1 cellular context compared by ENCODE assay signal in the genomic region with DNA sequence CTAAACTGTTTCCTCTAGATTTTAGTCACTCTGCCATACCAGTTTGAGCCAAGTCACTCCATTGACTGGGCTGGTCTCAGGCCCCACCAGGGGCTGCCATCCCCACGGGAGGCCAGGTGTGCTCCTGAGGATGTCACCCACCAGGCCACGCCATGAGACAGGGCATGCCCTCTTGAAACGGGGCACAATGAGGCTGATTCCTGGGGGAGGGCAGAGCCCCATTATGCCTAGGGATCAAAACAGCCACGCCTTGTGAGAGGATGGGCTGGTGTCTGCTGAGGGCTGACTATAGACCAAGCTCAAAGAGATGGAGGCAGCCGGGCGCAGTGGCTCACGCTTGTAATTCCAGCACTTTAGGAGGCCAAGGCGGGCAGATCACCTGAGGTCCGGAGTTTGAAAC.
TF ChIP-seq lines count a peak whose summit lies in the region.

No MANE protein-coding gene starts in this region.

TF ChIP-seq in GM12878, 131 proteins besides CTCF, POLR2A, EP300 and RAD21:
- TF ChIP-seq ZZZ3 (IDR thresholded peaks at IDR 0.05; ENCODE audit: control insufficient read depth, insufficient read length, low read depth) = no peak
- TF ChIP-seq, protein P1, sequence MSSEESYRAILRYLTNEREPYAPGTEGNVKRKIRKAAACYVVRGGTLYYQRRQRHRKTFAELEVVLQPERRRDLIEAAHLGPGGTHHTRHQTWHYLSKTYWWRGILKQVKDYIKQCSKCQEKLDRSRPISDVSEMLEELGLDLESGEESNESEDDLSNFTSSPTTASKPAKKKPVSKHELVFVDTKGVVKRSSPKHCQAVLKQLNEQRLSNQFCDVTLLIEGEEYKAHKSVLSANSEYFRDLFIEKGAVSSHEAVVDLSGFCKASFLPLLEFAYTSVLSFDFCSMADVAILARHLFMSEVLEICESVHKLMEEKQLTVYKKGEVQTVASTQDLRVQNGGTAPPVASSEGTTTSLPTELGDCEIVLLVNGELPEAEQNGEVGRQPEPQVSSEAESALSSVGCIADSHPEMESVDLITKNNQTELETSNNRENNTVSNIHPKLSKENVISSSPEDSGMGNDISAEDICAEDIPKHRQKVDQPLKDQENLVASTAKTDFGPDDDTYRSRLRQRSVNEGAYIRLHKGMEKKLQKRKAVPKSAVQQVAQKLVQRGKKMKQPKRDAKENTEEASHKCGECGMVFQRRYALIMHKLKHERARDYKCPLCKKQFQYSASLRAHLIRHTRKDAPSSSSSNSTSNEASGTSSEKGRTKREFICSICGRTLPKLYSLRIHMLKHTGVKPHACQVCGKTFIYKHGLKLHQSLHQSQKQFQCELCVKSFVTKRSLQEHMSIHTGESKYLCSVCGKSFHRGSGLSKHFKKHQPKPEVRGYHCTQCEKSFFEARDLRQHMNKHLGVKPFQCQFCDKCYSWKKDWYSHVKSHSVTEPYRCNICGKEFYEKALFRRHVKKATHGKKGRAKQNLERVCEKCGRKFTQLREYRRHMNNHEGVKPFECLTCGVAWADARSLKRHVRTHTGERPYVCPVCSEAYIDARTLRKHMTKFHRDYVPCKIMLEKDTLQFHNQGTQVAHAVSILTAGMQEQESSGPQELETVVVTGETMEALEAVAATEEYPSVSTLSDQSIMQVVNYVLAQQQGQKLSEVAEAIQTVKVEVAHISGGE (CRISPR knock-in tag; IDR thresholded peaks at IDR 0.05) = no peak
- no peak for TF ChIP-seq RBBP5 (conservative IDR thresholded peaks at IDR 0.05)
- TF ChIP-seq, protein P2, sequence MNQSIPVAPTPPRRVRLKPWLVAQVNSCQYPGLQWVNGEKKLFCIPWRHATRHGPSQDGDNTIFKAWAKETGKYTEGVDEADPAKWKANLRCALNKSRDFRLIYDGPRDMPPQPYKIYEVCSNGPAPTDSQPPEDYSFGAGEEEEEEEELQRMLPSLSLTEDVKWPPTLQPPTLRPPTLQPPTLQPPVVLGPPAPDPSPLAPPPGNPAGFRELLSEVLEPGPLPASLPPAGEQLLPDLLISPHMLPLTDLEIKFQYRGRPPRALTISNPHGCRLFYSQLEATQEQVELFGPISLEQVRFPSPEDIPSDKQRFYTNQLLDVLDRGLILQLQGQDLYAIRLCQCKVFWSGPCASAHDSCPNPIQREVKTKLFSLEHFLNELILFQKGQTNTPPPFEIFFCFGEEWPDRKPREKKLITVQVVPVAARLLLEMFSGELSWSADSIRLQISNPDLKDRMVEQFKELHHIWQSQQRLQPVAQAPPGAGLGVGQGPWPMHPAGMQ (IDR thresholded peaks at IDR 0.05; ENCODE audit: borderline replicate concordance) = no peak
- TF ChIP-seq CHD1 (IDR thresholded peaks at IDR 0.05; ENCODE audit: low read depth, low read length) = no peak
- no peak for TF ChIP-seq ASH2L (IDR thresholded peaks at IDR 0.05; ENCODE audit: borderline replicate concordance, low read depth)
- TF ChIP-seq, protein P3, sequence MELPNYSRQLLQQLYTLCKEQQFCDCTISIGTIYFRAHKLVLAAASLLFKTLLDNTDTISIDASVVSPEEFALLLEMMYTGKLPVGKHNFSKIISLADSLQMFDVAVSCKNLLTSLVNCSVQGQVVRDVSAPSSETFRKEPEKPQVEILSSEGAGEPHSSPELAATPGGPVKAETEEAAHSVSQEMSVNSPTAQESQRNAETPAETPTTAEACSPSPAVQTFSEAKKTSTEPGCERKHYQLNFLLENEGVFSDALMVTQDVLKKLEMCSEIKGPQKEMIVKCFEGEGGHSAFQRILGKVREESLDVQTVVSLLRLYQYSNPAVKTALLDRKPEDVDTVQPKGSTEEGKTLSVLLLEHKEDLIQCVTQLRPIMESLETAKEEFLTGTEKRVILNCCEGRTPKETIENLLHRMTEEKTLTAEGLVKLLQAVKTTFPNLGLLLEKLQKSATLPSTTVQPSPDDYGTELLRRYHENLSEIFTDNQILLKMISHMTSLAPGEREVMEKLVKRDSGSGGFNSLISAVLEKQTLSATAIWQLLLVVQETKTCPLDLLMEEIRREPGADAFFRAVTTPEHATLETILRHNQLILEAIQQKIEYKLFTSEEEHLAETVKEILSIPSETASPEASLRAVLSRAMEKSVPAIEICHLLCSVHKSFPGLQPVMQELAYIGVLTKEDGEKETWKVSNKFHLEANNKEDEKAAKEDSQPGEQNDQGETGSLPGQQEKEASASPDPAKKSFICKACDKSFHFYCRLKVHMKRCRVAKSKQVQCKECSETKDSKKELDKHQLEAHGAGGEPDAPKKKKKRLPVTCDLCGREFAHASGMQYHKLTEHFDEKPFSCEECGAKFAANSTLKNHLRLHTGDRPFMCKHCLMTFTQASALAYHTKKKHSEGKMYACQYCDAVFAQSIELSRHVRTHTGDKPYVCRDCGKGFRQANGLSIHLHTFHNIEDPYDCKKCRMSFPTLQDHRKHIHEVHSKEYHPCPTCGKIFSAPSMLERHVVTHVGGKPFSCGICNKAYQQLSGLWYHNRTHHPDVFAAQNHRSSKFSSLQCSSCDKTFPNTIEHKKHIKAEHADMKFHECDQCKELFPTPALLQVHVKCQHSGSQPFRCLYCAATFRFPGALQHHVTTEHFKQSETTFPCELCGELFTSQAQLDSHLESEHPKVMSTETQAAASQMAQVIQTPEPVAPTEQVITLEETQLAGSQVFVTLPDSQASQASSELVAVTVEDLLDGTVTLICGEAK (IDR thresholded peaks at IDR 0.05; ENCODE audit: borderline replicate concordance) = no peak
- no peak for TF ChIP-seq JUND (IDR thresholded peaks at IDR 0.05; ENCODE audit: low read depth, low read length)
- no peak for TF ChIP-seq GABPA (IDR thresholded peaks at IDR 0.05; ENCODE audit: low read depth)
- TF ChIP-seq, protein P4, sequence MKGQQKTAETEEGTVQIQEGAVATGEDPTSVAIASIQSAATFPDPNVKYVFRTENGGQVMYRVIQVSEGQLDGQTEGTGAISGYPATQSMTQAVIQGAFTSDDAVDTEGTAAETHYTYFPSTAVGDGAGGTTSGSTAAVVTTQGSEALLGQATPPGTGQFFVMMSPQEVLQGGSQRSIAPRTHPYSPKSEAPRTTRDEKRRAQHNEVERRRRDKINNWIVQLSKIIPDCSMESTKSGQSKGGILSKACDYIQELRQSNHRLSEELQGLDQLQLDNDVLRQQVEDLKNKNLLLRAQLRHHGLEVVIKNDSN (IDR thresholded peaks at IDR 0.05; ENCODE audit: borderline replicate concordance, extremely low read length, insufficient read depth, low read depth, low read length) = no peak
- TF ChIP-seq MYB (IDR thresholded peaks at IDR 0.05; ENCODE audit: borderline replicate concordance, low read depth, low read length) = no peak
- no peak for TF ChIP-seq IKZF2 (IDR thresholded peaks at IDR 0.05)
- no peak for TF ChIP-seq MEF2B (IDR thresholded peaks at IDR 0.05; ENCODE audit: partially characterized antibody, poor library complexity, severe bottlenecking)
